1 cellular context compared by ENCODE assay signal in genomic region chr17:28916302-28916934, GRCh38.
A peak's percentile ranks its signal among the peaks of the same experiment; 100 is the strongest.
TF ChIP-seq lines count a peak whose summit lies in the region.

No MANE protein-coding gene starts in this region.

TF ChIP-seq in K562, 482 proteins besides CTCF, POLR2A, EP300 and RAD21 (continues in another document):
- TF ChIP-seq YBX1 (IDR thresholded peaks at IDR 0.05): no peak
- TF ChIP-seq MEIS2 (IDR thresholded peaks at IDR 0.05; ENCODE audit: partially characterized antibody): no peak
- TF ChIP-seq CREB3 (tag; conservative IDR thresholded peaks at IDR 0.05; ENCODE audit: low read depth): no peak
- TF ChIP-seq PCBP2 (IDR thresholded peaks at IDR 0.05; ENCODE audit: low read depth, low read length, poor library complexity, severe bottlenecking): no peak
- TF ChIP-seq TRIM28 (IDR thresholded peaks at IDR 0.05): 0 out of 2 replicates have a peak, but pooled peaks have one; percentile 34
- peak; percentile 17; the same call in 1 of the 2 replicates for TF ChIP-seq ARID2 (IDR thresholded peaks at IDR 0.05)
- peak; percentile 63 for TF ChIP-seq BRD9 (IDR thresholded peaks at IDR 0.05; ENCODE audit: low read depth, partially characterized antibody)
- no peak for TF ChIP-seq THRAP3 (IDR thresholded peaks at IDR 0.05; ENCODE audit: borderline replicate concordance)
- peak; percentile 20; the same call in 1 of the 2 replicates for TF ChIP-seq CXXC5 (CRISPR knock-in tag; IDR thresholded peaks at IDR 0.05)
- no peak for TF ChIP-seq MTF1 (CRISPR knock-in tag; IDR thresholded peaks at IDR 0.05; ENCODE audit: borderline replicate concordance)
- no peak for TF ChIP-seq NRF1 (conservative IDR thresholded peaks at IDR 0.05 in 1 of 2, IDR thresholded peaks at IDR 0.05 in 1 of 2)
- no peak for TF ChIP-seq PREB (CRISPR knock-in tag; IDR thresholded peaks at IDR 0.05)
- TF ChIP-seq STAT6 (CRISPR knock-in tag; IDR thresholded peaks at IDR 0.05): 0 out of 2 replicates have a peak, but pooled peaks have one; percentile 52
- TF ChIP-seq DEAF1 (CRISPR knock-in tag; IDR thresholded peaks at IDR 0.05): peak; percentile 62
- TF ChIP-seq ZBTB11 (CRISPR knock-in tag; IDR thresholded peaks at IDR 0.05): no peak
- no peak for TF ChIP-seq TAF9B (IDR thresholded peaks at IDR 0.05; ENCODE audit: partially characterized antibody)
- no peak for TF ChIP-seq CTBP1 (IDR thresholded peaks at IDR 0.05; ENCODE audit: borderline replicate concordance)
- TF ChIP-seq DACH1 (IDR thresholded peaks at IDR 0.05; ENCODE audit: partially characterized antibody): no peak
- no peak for TF ChIP-seq THAP12 (CRISPR knock-in tag; IDR thresholded peaks at IDR 0.05)
- no peak for TF ChIP-seq E2F6 (IDR thresholded peaks at IDR 0.05; ENCODE audit: borderline replicate concordance in 1 of 2, extremely low read depth in 1 of 2, insufficient read depth in 1 of 2, insufficient read length in 1 of 2, low read depth in 1 of 2, low read length in 1 of 2, poor library complexity in 1 of 2, severe bottlenecking in 1 of 2)
- TF ChIP-seq ZNF311 (CRISPR knock-in tag; IDR thresholded peaks at IDR 0.05): no peak
- no peak for TF ChIP-seq IRF9 (tag; IDR thresholded peaks at IDR 0.05)
- TF ChIP-seq DPF2 (IDR thresholded peaks at IDR 0.05): no peak
- TF ChIP-seq NFE2L1 (tag; IDR thresholded peaks at IDR 0.05; ENCODE audit: borderline replicate concordance, low read depth): no peak
- no peak for TF ChIP-seq ZNF143 (CRISPR knock-in tag; IDR thresholded peaks at IDR 0.05)
- no peak for TF ChIP-seq TAL1 (IDR thresholded peaks at IDR 0.05)
- no peak for TF ChIP-seq MLLT1 (IDR thresholded peaks at IDR 0.05)
- no peak for TF ChIP-seq HNRNPL (IDR thresholded peaks at IDR 0.05; ENCODE audit: low read depth, low read length)
- no peak for TF ChIP-seq ZZZ3 (IDR thresholded peaks at IDR 0.05)
- TF ChIP-seq HNRNPH1 (optimal IDR thresholded peaks at IDR 0.05; ENCODE audit: low read depth, low read length): no peak
- TF ChIP-seq RFX5 (IDR thresholded peaks at IDR 0.05; ENCODE audit: low read depth, low read length): no peak
- no peak for TF ChIP-seq SIRT6 (IDR thresholded peaks at IDR 0.05; ENCODE audit: low read depth, low read length)
- no peak for TF ChIP-seq FOXO4 (CRISPR knock-in tag; IDR thresholded peaks at IDR 0.05)
- TF ChIP-seq UBTF (IDR thresholded peaks at IDR 0.05; ENCODE audit: borderline replicate concordance in 1 of 2, low read depth in 2 of 2, low read length in 2 of 2): no peak
- TF ChIP-seq PKNOX1 (IDR thresholded peaks at IDR 0.05): no peak
- peak; percentile 23; the same call in 1 of the 2 replicates for TF ChIP-seq BCOR (IDR thresholded peaks at IDR 0.05)
